ENCODE assay signal across 8 cellular contexts in genomic region chr5:137822158-137822764, GRCh38. TPM values are rescaled to one million over a fixed set of nuclear protein-coding genes. Genes with fewer than 3 reads are reported as not detected.
DNase-seq lines count a peak whose midpoint lies in the region; ATAC-seq and TF ChIP-seq lines count a peak whose summit lies in the region.

No MANE protein-coding gene starts in this region.

- 0 out of 4 replicates have a peak, but pooled peaks cover 0 to 4% of the 10 kb centered on the region in 2 experiments for H3K4me1 ChIP-seq in HCT116 (ENCODE audit: control insufficient read depth in 1 of 2, insufficient read depth in 2 of 2, low read length in 2 of 2)
- H3K4me1 ChIP-seq in foreskin keratinocyte: no peaks in the 10 kb centered on the region
- H3K4me1 ChIP-seq in sigmoid colon: no peaks in the 10 kb centered on the region
- H3K4me1 ChIP-seq in effector memory CD4-positive, alpha-beta T cell (ENCODE audit: control insufficient read depth, insufficient read depth, low read length, poor library complexity, severe bottlenecking): no peaks in the 10 kb centered on the region

- TF ChIP-seq POLR2A in HCT116 (IDR thresholded peaks at IDR 0.05; ENCODE audit: borderline replicate concordance, extremely low read depth, insufficient read depth, insufficient read length): no peak
- no peak for TF ChIP-seq POLR2A in sigmoid colon (IDR thresholded peaks at IDR 0.05)
- TF ChIP-seq POLR2A in GM18505 (IDR thresholded peaks at IDR 0.05; ENCODE audit: borderline replicate concordance, extremely low read depth, insufficient read depth, insufficient read length): no peak

- intact Hi-C loops in HCT116 (cut with micrococcal nuclease) (loop anchor here (1.0 to 10.0 kb wide), 4 partner anchors 43 to 477 kb away; no protein-coding TSS in a partner anchor), sigmoid colon (cut with DNase I) (loop anchor here (2.0 kb wide), 1 partner anchor 45 kb away; no protein-coding TSS in a partner anchor)

- H2AFZ ChIP-seq in HCT116 (ENCODE audit: low read depth, low read length, poor library complexity, severe bottlenecking): no peak overlapping the region

- H3K9me2 ChIP-seq in HCT116 (ENCODE audit: insufficient read depth): no peaks in the 10 kb centered on the region

- no peaks in the 10 kb centered on the region for H3K27me3 ChIP-seq in HCT116 (ENCODE audit: insufficient read depth, low read length)
- H3K27me3 ChIP-seq in foreskin keratinocyte: no peaks in the 10 kb centered on the region
- H3K27me3 ChIP-seq in sigmoid colon: no peaks in the 10 kb centered on the region
- H3K27me3 ChIP-seq in effector memory CD4-positive, alpha-beta T cell (replicated peaks; ENCODE audit: control insufficient read depth, insufficient read depth, low read length, poor library complexity, severe bottlenecking): no peaks in the 10 kb centered on the region

- H3K9ac ChIP-seq in HCT116 (ENCODE audit: low read length): no peak overlapping the region

- WGBS in sigmoid colon, 2 donors: 61 to 68% methylated on average over 6 of the region's 6 CpGs

- H3K79me2 ChIP-seq in HCT116 (ENCODE audit: insufficient read depth, low read length): no peaks in the 10 kb centered on the region

- peak; percentile 90 for ATAC-seq in HCT116
- peak; percentile 44 for ATAC-seq in foreskin keratinocyte
- no peak for ATAC-seq in GM21447 (IDR thresholded peaks at IDR 0.05; ENCODE audit: unreplicated experiment)
- ATAC-seq in GM18505 (IDR thresholded peaks at IDR 0.05; ENCODE audit: unreplicated experiment): no peak

- H4K20me1 ChIP-seq in HCT116 (ENCODE audit: insufficient read depth): no peaks in the 10 kb centered on the region

- TF ChIP-seq CTCF in HCT116 (IDR thresholded peaks at IDR 0.05 in 2 of 3, conservative IDR thresholded peaks at IDR 0.05 in 1 of 3; ENCODE audit: borderline replicate concordance in 1 of 3, insufficient read depth in 1 of 3, low read depth in 2 of 3, low read length in 2 of 3): peak; percentile 47 to 66 (median 59); a peak in 5 of 6 replicates
- no peak; the same call in 1 of the 2 replicates for TF ChIP-seq CTCF in RWPE1 (conservative IDR thresholded peaks at IDR 0.05; ENCODE audit: low read depth)
- TF ChIP-seq CTCF in foreskin keratinocyte (conservative IDR thresholded peaks at IDR 0.05): peak; percentile 62
- TF ChIP-seq CTCF in sigmoid colon (IDR thresholded peaks at IDR 0.05): peak; percentile 25 to 58 (median 27)

- DNase-seq in CMK (ENCODE audit: low read depth): peak; percentile 3
- peak; percentile 40 for DNase-seq in HCT116 (ENCODE audit: low read depth, low spot score)
- peak; percentile 60 for DNase-seq in RWPE1 (ENCODE audit: low spot score)
- peak in 1 of 2 donors; percentile 13 for DNase-seq in foreskin keratinocyte
- DNase-seq in sigmoid colon: no peak
- DNase-seq in effector memory CD4-positive, alpha-beta T cell: no peak

- CTCF ChIA-PET in HCT116 (lab: Charles Lee) (interaction anchor here (0.6 to 2.5 kb wide), 4 partner anchors 43 to 193 kb away, joined by 3 to 16 read pairs (median 4); no protein-coding TSS in a partner anchor), RWPE1 (lab: Yijun Ruan, JAX) (interaction anchor here (0.6 to 1.6 kb wide), 3 partner anchors 43 to 70 kb away, joined by 3 to 10 read pairs (median 3); no protein-coding TSS in a partner anchor)

- no peak for TF ChIP-seq EP300 in sigmoid colon (IDR thresholded peaks at IDR 0.05)

- H3K4me3 ChIP-seq in HCT116 (replicated peaks in 1 of 2; ENCODE audit: low read depth in 1 of 2, low read length in 2 of 2) (no peak overlapping the region), sigmoid colon (no peak overlapping the region)
- no peak overlapping the region for H3K4me3 ChIP-seq in effector memory CD4-positive, alpha-beta T cell (ENCODE audit: insufficient read depth, low read depth, low read length, poor library complexity, severe bottlenecking)

- TF ChIP-seq RAD21 in HCT116 (IDR thresholded peaks at IDR 0.05; ENCODE audit: low read depth): peak; percentile 78

- H3K4me2 ChIP-seq in HCT116 (ENCODE audit: low read length): no peak overlapping the region

- POLR2A ChIA-PET in HCT116 (lab: Charles Lee) (no interaction called here), RWPE1 (lab: Yijun Ruan, JAX; ENCODE audit: low non-redundant PET) (no interaction called here)

- RAD21 ChIA-PET in HCT116 (lab: Charles Lee; ENCODE audit: low non-redundant PET in 1 of 2, low total read pairs in 2 of 2, uncharacterized antibody in 2 of 2, unreplicated experiment in 2 of 2): interaction anchor here (0.6 to 1.5 kb wide), 3 partner anchors 86 to 193 kb away, joined by 3 read pairs; no protein-coding TSS in a partner anchor

- H3K9me3 ChIP-seq in HCT116 (ENCODE audit: control insufficient read depth in 1 of 2, insufficient read depth in 1 of 2, low read depth in 1 of 2, low read length in 2 of 2) (no peaks in the 10 kb centered on the region), sigmoid colon (no peaks in the 10 kb centered on the region)
- H3K9me3 ChIP-seq in effector memory CD4-positive, alpha-beta T cell (ENCODE audit: control insufficient read depth, low read length): no peaks in the 10 kb centered on the region

- H3K27ac ChIP-seq in HCT116 (ENCODE audit: low read depth, low read length) (no peak overlapping the region), RWPE1 (no peak overlapping the region), foreskin keratinocyte (no peak overlapping the region), sigmoid colon (no peak overlapping the region)
- no peak overlapping the region for H3K27ac ChIP-seq in effector memory CD4-positive, alpha-beta T cell (ENCODE audit: insufficient read depth, low read length, poor library complexity, severe bottlenecking)

- no TSS peak for BruUV-seq in HCT116 (replicated peaks; lab: Mats Ljungman, UMichigan)

- H3K36me3 ChIP-seq in HCT116 (ENCODE audit: control insufficient read depth in 1 of 2, insufficient read depth in 2 of 2, low read length in 2 of 2) (no peaks in the 10 kb centered on the region), sigmoid colon (no peaks in the 10 kb centered on the region)
- no peaks in the 10 kb centered on the region for H3K36me3 ChIP-seq in effector memory CD4-positive, alpha-beta T cell (ENCODE audit: control insufficient read depth, insufficient read depth, low read length)

TF ChIP-seq in HCT116, 20 proteins besides CTCF, POLR2A, EP300 and RAD21:
- TF ChIP-seq, protein P1, sequence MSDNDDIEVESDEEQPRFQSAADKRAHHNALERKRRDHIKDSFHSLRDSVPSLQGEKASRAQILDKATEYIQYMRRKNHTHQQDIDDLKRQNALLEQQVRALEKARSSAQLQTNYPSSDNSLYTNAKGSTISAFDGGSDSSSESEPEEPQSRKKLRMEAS (IDR thresholded peaks at IDR 0.05): no peak
- TF ChIP-seq SIN3A (IDR thresholded peaks at IDR 0.05; ENCODE audit: low read depth) (no peak), EZH2 (IDR thresholded peaks at IDR 0.05) (no peak), JUND (IDR thresholded peaks at IDR 0.05) (no peak), ZNF274 (IDR thresholded peaks at IDR 0.05; ENCODE audit: low read depth, low read length) (no peak), YY1 (IDR thresholded peaks at IDR 0.05; ENCODE audit: extremely low read depth, insufficient replicate concordance, low read depth, low read length) (no peak), FOSL1 (IDR thresholded peaks at IDR 0.05; ENCODE audit: low read depth) (no peak)

RNA-seq across cellular contexts. Expression of gene MYOT, which starts 45.4 kb away (rescaled TPM):
- total RNA-seq in HCT116 (2021; ENCODE audit: unreplicated experiment) (not detected), foreskin keratinocyte (0.18 and 0.20 TPM in 2 replicates), sigmoid colon (10 to 100 TPM; 20.7 to 40.0 (median 27.3) TPM)
- polyA plus RNA-seq in HCT116 (2012): 0.03 TPM in 1 of 2 replicates, not detected in the other
- polyA plus RNA-seq in foreskin keratinocyte (0.02 and 0.07 TPM in 2 replicates), sigmoid colon (1 to 10 TPM; 3.2 to 6.6 (median 5.8) TPM)

Comparison
In these comparisons a context has a peak if more than half of its experiments do, and no peak if none do; other contexts are left out.
1. DNase-seq: peak in CMK (single experiment), HCT116 (single experiment) and RWPE1 (single experiment); none in sigmoid colon (single experiment) and effector memory CD4-positive, alpha-beta T cell (0 of 3).
2. ATAC-seq: peak in HCT116 (single experiment) and foreskin keratinocyte (single experiment); none in GM21447 (single experiment) and GM18505 (single experiment).
3. RNA of gene MYOT, which starts 45.4 kb away (total RNA-seq): 20.7 to 40.0 TPM in sigmoid colon; 0.18 to 0.20 TPM in foreskin keratinocyte and not detected in HCT116 (single experiment); every median in the first group is over 10 times any median in the second.